34 cellular contexts compared by ENCODE assay signal in genomic region chr1:13851726-13852125, GRCh38.
"Had no signal": no experiment of that assay in that cellular context is flagged by ENCODE, and none has a peak within 500 bp of the region (broad histone marks: within the 10 kb centered on the region; RNA-seq: fewer than 3 reads in every experiment).

No MANE protein-coding gene starts in this region.

- H3K4me3 ChIP-seq: MG63 had no signal

- H3K36me3 ChIP-seq: MG63 had no signal

- H3K27me3 ChIP-seq: MG63 had no signal

- DNase-seq: Karpas-422, Kasumi-1, KG1, MG63, MM.1S, MV-4-11, NCI-H1048, NCI-H1092, NCI-H1092 treated with DMSO at 0.1 percent for 48 hours, NCI-H1105, NCI-H1105 treated with DMSO at 0.1 percent for 48 hours, NCI-H1417, NCI-H1417 treated with DMSO at 0.1 percent for 48 hours, NCI-H1436, NCI-H1436 treated with DMSO at 0.1 percent for 48 hours, NCI-H146, NCI-H1694, NCI-H1694 treated with DMSO at 0.1 percent for 48 hours, NCI-H187, NCI-H187 treated with DMSO at 0.1 percent for 48 hours, NCI-H1930, NCI-H2029, NCI-H2029 treated with DMSO at 0.1 percent for 48 hours, NCI-H2081, NCI-H2081 treated with DMSO at 0.1 percent for 48 hours, NCI-H2107, NCI-H2171, NCI-H2171 treated with DMSO at 0.1 percent for 48 hours, NCI-H2227 treated with DMSO at 0.1 percent for 48 hours, NCI-H226, NCI-H345, NCI-H446, NCI-H446 treated with DMSO at 0.1 percent for 48 hours had no signal

- H3K27ac ChIP-seq: KMS-11 had no signal

- H3K9me3 ChIP-seq: MG63 had no signal
